In genomic region chr14:37172024-37172869, GRCh38 we compare ENCODE assay signal across 8 cellular contexts. TPM values are rescaled to one million over a fixed set of nuclear protein-coding genes. Genes with fewer than 3 reads are reported as not detected.
A peak's percentile ranks its signal among the peaks of the same experiment; 100 is the strongest.
DNase-seq lines count a peak whose midpoint lies in the region; ATAC-seq lines count a peak whose summit lies in the region.

Gene SLC25A21 (minus strand): TSS chr14:37172606.

- H3K4me1 Mint-ChIP-seq in activated T-cell treated with anti-CD3 and anti-CD28 coated beads, Interleukin-2, amount 50 U/mL, for 72 hours (ENCODE audit: low read depth): no peaks in the 10 kb centered on the region

- DNase-seq in DMS79 (lab: John Stamatoyannopoulos, UW) (peak; percentile 93), NCI-H2029 (lab: John Stamatoyannopoulos, UW) (peak; percentile 75), globus pallidus (ENCODE audit: low spot score) (peak; percentile 72)
- DNase-seq in activated T-cell treated with anti-CD3 and anti-CD28 coated beads, Interleukin-2, amount 50 U/mL, for 72 hours: peak; percentile 3 to 5

- H3K27me3 Mint-ChIP-seq in activated T-cell treated with anti-CD3 and anti-CD28 coated beads, Interleukin-2, amount 50 U/mL, for 72 hours (ENCODE audit: low read depth): peaks cover 15% of the 10 kb centered on the region

- H3K4me3 ChIP-seq in neuron (ENCODE audit: low read length): peak within 1 kb of the TSS; percentile 75

- no peaks in the 10 kb centered on the region for H3K27me3 ChIP-seq in neuron (ENCODE audit: insufficient read depth, low read length)

- H3K4me3 Mint-ChIP-seq in activated T-cell treated with anti-CD3 and anti-CD28 coated beads, Interleukin-2, amount 50 U/mL, for 72 hours: peak within 1 kb of the TSS; percentile 62 to 77

- H3K9me3 Mint-ChIP-seq in activated T-cell treated with anti-CD3 and anti-CD28 coated beads, Interleukin-2, amount 50 U/mL, for 72 hours: peaks cover 0 to under 1% of the 10 kb centered on the region in 2 donors

- no peak within 1 kb of the TSS for H3K27ac Mint-ChIP-seq in activated T-cell treated with anti-CD3 and anti-CD28 coated beads, Interleukin-2, amount 50 U/mL, for 72 hours

- H3K4me1 ChIP-seq in neuron (ENCODE audit: insufficient read depth, low read length): peaks cover 5% of the 10 kb centered on the region

- H3K36me3 ChIP-seq in neuron (ENCODE audit: insufficient read depth, low read length): no peaks in the 10 kb centered on the region

- H3K9me3 ChIP-seq in neuron (ENCODE audit: low read length): no peaks in the 10 kb centered on the region

- no peaks in the 10 kb centered on the region for H3K36me3 Mint-ChIP-seq in activated T-cell treated with anti-CD3 and anti-CD28 coated beads, Interleukin-2, amount 50 U/mL, for 72 hours (ENCODE audit: insufficient read depth in 2 of 2)

- peak; percentile 29 to 50 for ATAC-seq in activated T-cell treated with anti-CD3 and anti-CD28 coated beads, Interleukin-2, amount 50 U/mL, for 72 hours (replicated peaks in 1 of 2)
- ATAC-seq in GM21447 (IDR thresholded peaks at IDR 0.05; ENCODE audit: unreplicated experiment): no peak
- no peak for ATAC-seq in GM21529 (IDR thresholded peaks at IDR 0.05; ENCODE audit: unreplicated experiment)
- no peak for ATAC-seq in HG03095 (IDR thresholded peaks at IDR 0.05; ENCODE audit: unreplicated experiment)

- peak within 1 kb of the TSS; percentile 66 for H2AFZ ChIP-seq in neuron (ENCODE audit: low read depth, low read length)

RNA-seq across cellular contexts. Expression of gene SLC25A21, which starts in this region (rescaled TPM):
- not detected for total RNA-seq in activated T-cell treated with anti-CD3 and anti-CD28 coated beads, Interleukin-2, amount 50 U/mL, for 72 hours

Comparison
In these comparisons a context has a peak if more than half of its experiments do, and no peak if none do; other contexts are left out.
1. Peak in DNase-seq and ATAC-seq in activated T-cell treated with anti-CD3 and anti-CD28 coated beads, Interleukin-2, amount 50 U/mL, for 72 hours; RNA of the gene not detected or under 1 TPM.
2. DNase-seq: peak in every context shown above with its lines; median percentile 93 in DMS79; 75 in NCI-H2029; 72 in globus pallidus; 4 in activated T-cell treated with anti-CD3 and anti-CD28 coated beads, Interleukin-2, amount 50 U/mL, for 72 hours.